In the genomic region with DNA sequence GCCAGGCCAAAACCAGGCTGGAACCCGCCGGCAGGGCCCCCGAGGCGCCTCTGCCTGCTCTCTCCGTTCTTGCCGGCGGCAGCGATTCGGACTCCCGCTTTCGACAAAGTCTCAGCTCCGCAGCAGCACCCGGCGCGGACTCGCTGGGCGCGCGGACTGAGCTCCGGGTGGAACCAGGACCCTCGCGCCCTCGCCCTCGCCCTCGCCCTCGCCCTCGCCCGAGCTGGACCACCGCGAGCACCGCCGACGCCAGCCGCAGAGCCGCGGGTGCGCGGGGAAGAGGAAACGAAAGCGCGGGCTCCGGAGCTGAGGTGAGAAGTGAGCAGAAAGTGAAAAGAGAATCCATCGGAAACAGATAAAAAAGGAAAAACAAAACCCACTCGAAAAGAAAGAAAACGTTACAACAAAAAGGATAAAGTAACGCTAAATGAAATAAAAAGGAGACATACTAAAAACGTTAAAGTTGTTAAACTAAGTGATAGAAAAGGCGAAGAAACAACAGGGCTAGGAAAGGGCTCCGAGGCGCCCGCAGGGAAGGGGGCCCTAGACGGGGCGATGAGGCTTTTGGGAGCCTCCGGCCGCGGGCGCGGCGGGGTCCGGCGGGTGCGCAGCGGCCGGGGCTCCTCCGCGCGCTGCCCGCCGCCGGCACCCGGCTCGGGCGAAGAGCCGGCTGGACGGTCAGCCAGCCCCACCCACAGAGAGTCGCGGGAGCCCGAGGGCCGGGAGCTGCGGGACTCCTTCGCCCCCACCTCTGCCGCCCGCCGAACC, we compare ENCODE assay signal across 9 cellular contexts.
DNase-seq lines count a peak whose midpoint lies in the region; ATAC-seq, FAIRE-seq and TF ChIP-seq lines count a peak whose summit lies in the region.
"Had no signal": no experiment of that assay in that cellular context is flagged by ENCODE, and none has a peak within 500 bp of the region (broad histone marks: within the 10 kb centered on the region; RNA-seq: fewer than 3 reads in every experiment).

No MANE protein-coding gene starts in this region.

- ATAC-seq in activated CD4-positive, alpha-beta T cell treated with anti-CD3 and anti-CD28 coated beads for 36 hours, result no peak
- peak; percentile 45 for ATAC-seq in HepG2
- ATAC-seq in HG02970 (IDR thresholded peaks at IDR 0.05; ENCODE audit: low FRiP score, unreplicated experiment), result no peak

- no TSS peak for BruUV-seq in HepG2 (replicated peaks; lab: Mats Ljungman, UMichigan)

- H2AFZ ChIP-seq in HepG2 (ENCODE audit: low read length), result no peak overlapping the region

- no peak for FAIRE-seq in HepG2 (lab: Jason Lieb, UNC)

- no peak overlapping the region for H3K27ac Mint-ChIP-seq in activated CD4-positive, alpha-beta T cell treated with anti-CD3 and anti-CD28 coated beads for 36 hours

- POLR2A ChIA-PET in activated CD4-positive, alpha-beta T cell treated with anti-CD3 and anti-CD28 coated beads for 36 hours (lab: Charles Lee), result no interaction called here
- POLR2A ChIA-PET in HepG2 (lab: Yijun Ruan, JAX), result no interaction called here

- H3K4me3 ChIP-seq in adipocyte (ENCODE audit: low read length) (peak overlapping the region; percentile 56), HepG2 (replicated peaks in 1 of 3; ENCODE audit: insufficient read depth in 1 of 3, low read depth in 2 of 3, low read length in 3 of 3) (peak overlapping the region in 1 of 3 experiments; percentile 51; a peak in 2 of 6 replicates), tibial artery (peak overlapping the region; percentile 22 to 47)
- H3K4me3 ChIP-seq: BLaER1 had no signal

- TF ChIP-seq POLR2A in HepG2 (IDR thresholded peaks at IDR 0.05; ENCODE audit: insufficient read depth in 1 of 2, low read depth in 2 of 2, low read length in 2 of 2), result no peak

- no peak for TF ChIP-seq EP300 in HepG2 (IDR thresholded peaks at IDR 0.05; ENCODE audit: low read depth in 2 of 2, low read length in 2 of 2)
- no peak for TF ChIP-seq EP300 in HepG2 (CRISPR knock-in tag; IDR thresholded peaks at IDR 0.05; ENCODE audit: borderline replicate concordance)

- no peak for TF ChIP-seq RAD21 in HepG2 (CRISPR knock-in tag; IDR thresholded peaks at IDR 0.05)

- H3K27me3 Mint-ChIP-seq in activated CD4-positive, alpha-beta T cell treated with anti-CD3 and anti-CD28 coated beads for 36 hours, result peaks cover 82% of the 10 kb centered on the region

- TF ChIP-seq CTCF in HepG2 (CRISPR knock-in tag; IDR thresholded peaks at IDR 0.05), result no peak
- no peak for TF ChIP-seq CTCF in tibial artery (IDR thresholded peaks at IDR 0.05)
- TF ChIP-seq CTCF in GM13977 (IDR thresholded peaks at IDR 0.05; ENCODE audit: extremely low read depth, insufficient read depth, missing control alignments), result no peak

- no peaks in the 10 kb centered on the region for H3K9me3 Mint-ChIP-seq in activated CD4-positive, alpha-beta T cell treated with anti-CD3 and anti-CD28 coated beads for 36 hours (ENCODE audit: low read depth)

- H4K20me1 ChIP-seq in HepG2 (ENCODE audit: insufficient read depth, low read length), result no peaks in the 10 kb centered on the region

- H3K4me1 ChIP-seq in adipocyte (ENCODE audit: control insufficient read depth, insufficient read depth, low read length) (peaks cover 3% of the 10 kb centered on the region), HepG2 (ENCODE audit: insufficient read depth, low read length) (no peaks in the 10 kb centered on the region; the same call in 1 of the 2 replicates), tibial artery (peaks cover 0 to 18% (median 16%) of the 10 kb centered on the region in 4 donors)

- peak overlapping the region; percentile 48 for H3K4me2 ChIP-seq in HepG2 (ENCODE audit: low read depth, low read length)
- H3K4me2 ChIP-seq: BLaER1 had no signal

- no peak overlapping the region for H3K9ac ChIP-seq in adipocyte (ENCODE audit: low read length)
- no peak overlapping the region for H3K9ac ChIP-seq in HepG2 (ENCODE audit: insufficient read depth, low read depth, low read length)
- H3K9ac ChIP-seq: BLaER1 had no signal

- H3K27ac ChIP-seq in HepG2 (ENCODE audit: extremely low read length, insufficient read depth, low read length), result no peak overlapping the region
- H3K27ac ChIP-seq in tibial artery, result no peak overlapping the region
- H3K27ac ChIP-seq: BLaER1 had no signal

- H3K36me3 ChIP-seq in adipocyte (ENCODE audit: control insufficient read depth, insufficient read depth, low read length, severe bottlenecking), result no peaks in the 10 kb centered on the region
- H3K36me3 ChIP-seq in HepG2 (replicated peaks in 1 of 2; ENCODE audit: control insufficient read depth in 1 of 2, insufficient read depth in 2 of 2, low read length in 2 of 2), result no peaks in the 10 kb centered on the region
- H3K36me3 ChIP-seq in tibial artery, result no peaks in the 10 kb centered on the region
- H3K36me3 ChIP-seq: BLaER1 had no signal

- in situ Hi-C loops in HepG2 (cut with HindIII; ENCODE audit: extremely low pct_ligation_motif_present, low pct_unique_long_range_greater_than_20kb) (loop anchor here (5.0 kb wide), 1 partner anchor 48 kb away; no protein-coding TSS in a partner anchor), GM13977 (cut with MboI; ENCODE audit: low pct_unique_long_range_greater_than_20kb, low sequenced_read_pairs, unreplicated experiment) (no loop called here)

- H3K4me3 Mint-ChIP-seq in activated CD4-positive, alpha-beta T cell treated with anti-CD3 and anti-CD28 coated beads for 36 hours, result peak overlapping the region; percentile 64

- peak; percentile 54 for DNase-seq in activated CD4-positive, alpha-beta T cell treated with anti-CD3 and anti-CD28 coated beads for 36 hours
- DNase-seq in activated CD4-positive, alpha-beta T cell treated with anti-CD3 and anti-CD28 coated beads, Interleukin-2, amount 50 U/mL, for 4 hours, result no peak
- DNase-seq in adipocyte (ENCODE audit: low read depth) (peak; percentile 22), HepG2 (ENCODE audit: low spot score) (no peak), tibial artery (no peak), GM13977 (ENCODE audit: low spot score) (no peak), NCI-H2081 treated with DMSO at 0.1 percent for 48 hours (lab: John Stamatoyannopoulos, UW) (no peak)

- WGBS in HepG2 (ENCODE audit: low lambda C conversion rate), result 9% methylated on average over 54 of the region's 84 CpGs

- H3K36me3 Mint-ChIP-seq in activated CD4-positive, alpha-beta T cell treated with anti-CD3 and anti-CD28 coated beads for 36 hours (ENCODE audit: low read depth), result no peaks in the 10 kb centered on the region

- no peaks in the 10 kb centered on the region for H3K79me2 ChIP-seq in HepG2 (ENCODE audit: insufficient read depth, low read length)

- CTCF ChIA-PET in activated CD4-positive, alpha-beta T cell treated with anti-CD3 and anti-CD28 coated beads for 36 hours (lab: Charles Lee), result interaction anchor here (0.7 to 6.8 kb wide), 4 partner anchors 10 to 188 kb away, joined by 3 to 61 read pairs (median 6); no protein-coding TSS in a partner anchor
- CTCF ChIA-PET in HepG2 (lab: Yijun Ruan, JAX; ENCODE audit: low intra/inter-chr PET ratio, low total read pairs), result no interaction called here

- peaks cover 38% of the 10 kb centered on the region for H3K4me1 Mint-ChIP-seq in activated CD4-positive, alpha-beta T cell treated with anti-CD3 and anti-CD28 coated beads for 36 hours

- H3K27me3 ChIP-seq in adipocyte (replicated peaks; ENCODE audit: control insufficient read depth, insufficient read depth, low read length) (peaks cover 89% of the 10 kb centered on the region), HepG2 (ENCODE audit: control insufficient read depth in 1 of 2, insufficient read depth in 2 of 2, low read length in 2 of 2) (peaks cover 24 to 95% of the 10 kb centered on the region in 2 experiments), tibial artery (peaks cover 8 to 99% of the 10 kb centered on the region in 2 donors)

- intact Hi-C loops in activated CD4-positive, alpha-beta T cell treated with anti-CD3 and anti-CD28 coated beads for 36 hours (cut with DNase I, micrococcal nuclease), result no loop called here
- intact Hi-C loops in HepG2 (cut with micrococcal nuclease; ENCODE audit: unreplicated experiment), result no loop called here
- intact Hi-C loops in tibial artery (cut with DNase I; ENCODE audit: low total_unique reads), result no loop called here

- no peaks in the 10 kb centered on the region for H3K9me3 ChIP-seq in adipocyte (ENCODE audit: control insufficient read depth, low read length)
- no peaks in the 10 kb centered on the region for H3K9me3 ChIP-seq in HepG2 (ENCODE audit: low read length)
- H3K9me3 ChIP-seq in tibial artery, result no peaks in the 10 kb centered on the region

TF ChIP-seq in HepG2, 621 proteins besides CTCF, POLR2A, EP300 and RAD21:
- TF ChIP-seq CBX2 (IDR thresholded peaks at IDR 0.05; ENCODE audit: low read depth, low read length) (peak; percentile 84), CBX2 (CRISPR knock-in tag; IDR thresholded peaks at IDR 0.05; ENCODE audit: low read depth) (no peak), MTF2 (CRISPR knock-in tag; IDR thresholded peaks at IDR 0.05; ENCODE audit: borderline replicate concordance) (0 out of 2 replicates have a peak, but pooled peaks have one; percentile 31), ZBTB8A (CRISPR knock-in tag; IDR thresholded peaks at IDR 0.05; ENCODE audit: borderline replicate concordance, low read depth) (no peak), ZNF660 (CRISPR knock-in tag; IDR thresholded peaks at IDR 0.05; ENCODE audit: borderline replicate concordance, low read depth) (no peak)
- TF ChIP-seq, protein P1, sequence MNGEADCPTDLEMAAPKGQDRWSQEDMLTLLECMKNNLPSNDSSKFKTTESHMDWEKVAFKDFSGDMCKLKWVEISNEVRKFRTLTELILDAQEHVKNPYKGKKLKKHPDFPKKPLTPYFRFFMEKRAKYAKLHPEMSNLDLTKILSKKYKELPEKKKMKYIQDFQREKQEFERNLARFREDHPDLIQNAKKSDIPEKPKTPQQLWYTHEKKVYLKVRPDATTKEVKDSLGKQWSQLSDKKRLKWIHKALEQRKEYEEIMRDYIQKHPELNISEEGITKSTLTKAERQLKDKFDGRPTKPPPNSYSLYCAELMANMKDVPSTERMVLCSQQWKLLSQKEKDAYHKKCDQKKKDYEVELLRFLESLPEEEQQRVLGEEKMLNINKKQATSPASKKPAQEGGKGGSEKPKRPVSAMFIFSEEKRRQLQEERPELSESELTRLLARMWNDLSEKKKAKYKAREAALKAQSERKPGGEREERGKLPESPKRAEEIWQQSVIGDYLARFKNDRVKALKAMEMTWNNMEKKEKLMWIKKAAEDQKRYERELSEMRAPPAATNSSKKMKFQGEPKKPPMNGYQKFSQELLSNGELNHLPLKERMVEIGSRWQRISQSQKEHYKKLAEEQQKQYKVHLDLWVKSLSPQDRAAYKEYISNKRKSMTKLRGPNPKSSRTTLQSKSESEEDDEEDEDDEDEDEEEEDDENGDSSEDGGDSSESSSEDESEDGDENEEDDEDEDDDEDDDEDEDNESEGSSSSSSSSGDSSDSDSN (CRISPR knock-in tag; IDR thresholded peaks at IDR 0.05), result peak; percentile 23; the same call in 1 of the 2 replicates
TF ChIP-seq in HepG2: peak in this region for 3.

Comparison
In these comparisons a context has a peak if more than half of its experiments do, and no peak if none do; other contexts are left out.
1. DNase-seq: peak in activated CD4-positive, alpha-beta T cell treated with anti-CD3 and anti-CD28 coated beads for 36 hours (single experiment) and adipocyte (single experiment); none in activated CD4-positive, alpha-beta T cell treated with anti-CD3 and anti-CD28 coated beads, Interleukin-2, amount 50 U/mL, for 4 hours (0 of 2), HepG2 (single experiment), tibial artery (0 of 2), GM13977 (single experiment) and NCI-H2081 treated with DMSO at 0.1 percent for 48 hours (single experiment).